40 cellular contexts compared by ENCODE assay signal in the genomic region with DNA sequence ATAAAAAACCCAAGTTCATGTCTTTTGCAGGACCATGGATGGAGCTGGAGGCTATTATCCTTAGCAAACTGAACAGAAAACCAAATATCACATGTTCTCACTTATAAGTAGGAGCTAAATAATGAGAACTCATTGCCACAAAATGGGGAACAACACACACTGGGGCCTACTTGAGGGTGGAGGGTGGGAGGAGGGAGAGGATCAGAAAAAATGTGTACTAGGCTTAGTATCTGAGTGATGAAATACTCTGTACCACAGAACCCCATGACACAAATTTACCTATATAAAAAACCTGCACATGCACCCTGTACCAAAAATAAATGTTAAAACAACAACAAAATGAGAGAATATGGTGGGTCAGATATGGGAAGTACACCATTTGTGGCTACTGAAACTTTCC. TPM values are rescaled to one million over a fixed set of nuclear protein-coding genes. Genes with fewer than 3 reads are reported as not detected.
"Had no signal": no experiment of that assay in that cellular context is flagged by ENCODE, and none has a peak within 500 bp of the region (broad histone marks: within the 10 kb centered on the region; RNA-seq: fewer than 3 reads in every experiment).

No MANE protein-coding gene starts in this region.

- H3K9me3 ChIP-seq: SJCRH30 had no signal

- H3K27me3 ChIP-seq: SJCRH30 had no signal

- H3K27ac ChIP-seq: KMS-11, PC-9, RWPE1, SJCRH30, SK-N-MC had no signal

- ATAC-seq: K562, Panc1, Right ventricle myocardium inferior, SK-N-SH treated with all-trans-retinoic acid at 6 μM for 48 hours had no signal

- H3K27ac Mint-ChIP-seq: T-helper 1 cell treated with Interleukin-12 subunit alpha and Interleukin-12 subunit beta and Interleukin-4 antibody, amounts not matched to agents 30 μg/mL and 1 μg/mL, for 36 hours had no signal

- H3K4me3 ChIP-seq: K562, PC-9, SJCRH30, SK-N-MC had no signal

- H3K36me3 ChIP-seq: SJCRH30 had no signal

- H3K4me3 Mint-ChIP-seq: T-helper 1 cell treated with Interleukin-12 subunit alpha and Interleukin-12 subunit beta and Interleukin-4 antibody, amounts not matched to agents 30 μg/mL and 1 μg/mL, for 36 hours had no signal

- DNase-seq: Karpas-422, MM.1S, NCI-H1048, NCI-H1092 treated with DMSO at 0.1 percent for 48 hours, NCI-H1105 treated with DMSO at 0.1 percent for 48 hours, NCI-H1436, NCI-H146, NCI-H1694, NCI-H187, NCI-H1930, NCI-H2029 treated with DMSO at 0.1 percent for 48 hours, NCI-H2081 treated with DMSO at 0.1 percent for 48 hours, NCI-H2107, NCI-H2171, NCI-H226, NCI-H446 treated with DMSO at 0.1 percent for 48 hours, NCI-H510A, NCI-H524, NCI-H526, NCI-H69, NCI-H748 treated with DMSO at 0.1 percent for 48 hours, NCI-H82, PC-9, SHP77, SJCRH30, SW 1271, T-helper 1 cell had no signal

- H3K9me3 Mint-ChIP-seq: T-helper 1 cell treated with Interleukin-12 subunit alpha and Interleukin-12 subunit beta and Interleukin-4 antibody, amounts not matched to agents 30 μg/mL and 1 μg/mL, for 36 hours had no signal

RNA-seq across cellular contexts. Expression of a gene that starts 49.6 kb away (rescaled TPM):
- total RNA-seq: K562, LHCN-M2, MCF 10A, OCI-LY7, PC-9, Right ventricle myocardium inferior, RPMI7951, SJCRH30, SK-MEL-5 had no signal
- polyA plus RNA-seq: K562 had no signal
